In genomic region chr3:64185436-64185835, GRCh38 we compare ENCODE assay signal across 23 cellular contexts. TPM values are rescaled to one million over a fixed set of nuclear protein-coding genes. Genes with fewer than 3 reads are reported as not detected.
DNase-seq lines count a peak whose midpoint lies in the region; FAIRE-seq and TF ChIP-seq lines count a peak whose summit lies in the region.
"Had no signal": no experiment of that assay in that cellular context is flagged by ENCODE, and none has a peak within 500 bp of the region (broad histone marks: within the 10 kb centered on the region; RNA-seq: fewer than 3 reads in every experiment).

No MANE protein-coding gene starts in this region.

- H3K9ac ChIP-seq in mesenchymal stem cell (ENCODE audit: low read length), result no peak overlapping the region
- H3K9ac ChIP-seq: parathyroid adenoma had no signal

- H2BK12ac ChIP-seq in mesenchymal stem cell (ENCODE audit: low read length in 2 of 2), result peak overlapping the region; percentile 32 to 60

- no peak for TF ChIP-seq POLR2A in vagina (IDR thresholded peaks at IDR 0.05)

- H3K79me1 ChIP-seq in mesenchymal stem cell (replicated peaks; ENCODE audit: low read length, poor library complexity, severe bottlenecking), result peaks cover 4% of the 10 kb centered on the region

- H3K4me3 ChIP-seq in right atrium auricular region, result no peak overlapping the region
- no peak overlapping the region for H3K4me3 ChIP-seq in bronchial epithelial cell (ENCODE audit: low read depth, low read length)
- H3K4me3 ChIP-seq in mesenchymal stem cell (ENCODE audit: insufficient read depth in 1 of 2, low read depth in 1 of 2, low read length in 2 of 2), result no peak overlapping the region
- no peak overlapping the region for H3K4me3 ChIP-seq in vagina
- H3K4me3 ChIP-seq in PC-9, result no peak overlapping the region
- H3K4me3 ChIP-seq: body of pancreas, dorsolateral prefrontal cortex, lung, skin epidermis had no signal

- no peak overlapping the region for H3K4me2 ChIP-seq in mesenchymal stem cell (ENCODE audit: low read length, poor library complexity, severe bottlenecking)
- no peak overlapping the region for H3K4me2 ChIP-seq in PC-9

- peaks cover 0 to 69% of the 10 kb centered on the region in 2 donors for H3K4me1 ChIP-seq in right atrium auricular region
- peaks cover 18% of the 10 kb centered on the region for H3K4me1 ChIP-seq in mesenchymal stem cell (ENCODE audit: control insufficient read depth, insufficient read depth, low read depth, low read length)
- peaks cover 62% of the 10 kb centered on the region for H3K4me1 ChIP-seq in vagina
- peaks cover 40% of the 10 kb centered on the region for H3K4me1 ChIP-seq in PC-9 (replicated peaks; ENCODE audit: insufficient read depth)

- H2BK15ac ChIP-seq in mesenchymal stem cell (ENCODE audit: low read depth, poor library complexity, severe bottlenecking), result no peak overlapping the region

- H3K36me3 ChIP-seq in right atrium auricular region (no peaks in the 10 kb centered on the region), bronchial epithelial cell (ENCODE audit: control insufficient read depth, insufficient read depth, low read length) (no peaks in the 10 kb centered on the region), mesenchymal stem cell (ENCODE audit: control insufficient read depth in 1 of 2, insufficient read depth in 2 of 2, low read depth in 1 of 2, low read length in 2 of 2) (peaks cover 6 to 16% of the 10 kb centered on the region in 2 experiments), vagina (no peaks in the 10 kb centered on the region), PC-9 (ENCODE audit: low read depth) (no peaks in the 10 kb centered on the region)

- no peak overlapping the region for H4K91ac ChIP-seq in mesenchymal stem cell (ENCODE audit: low read length)

- no peak for FAIRE-seq in bronchial epithelial cell (lab: Jason Lieb, UNC)
- FAIRE-seq: HTR-8/SVneo had no signal

- no peak overlapping the region for H2BK120ac ChIP-seq in mesenchymal stem cell (ENCODE audit: low read depth, low read length)

- DNase-seq in right atrium auricular region (ENCODE audit: low spot score) (no peak), cardiac septum (ENCODE audit: low spot score) (no peak), bronchial epithelial cell (ENCODE audit: low read depth) (peak; percentile 90), mesenchymal stem cell (no peak), vagina (ENCODE audit: extremely low spot score in 2 of 2) (no peak), NCI-H1092 (lab: John Stamatoyannopoulos, UW) (no peak), NCI-H1048 (lab: John Stamatoyannopoulos, UW) (no peak), PC-9 (no peak)
- DNase-seq: 8988T; activated naive CD4-positive, alpha-beta T cell treated with anti-CD3 and anti-CD28 coated beads, Interleukin-2, amount 50 U/mL, for 16 hours; body of pancreas; C1 segment of cervical spinal cord; dorsolateral prefrontal cortex; erythroblast; NCI-H146; NCI-H2227 treated with DMSO at 0.1 percent for 48 hours; NK-92 treated with Interleukin-12 subunit alpha and Interleukin-12 subunit beta, amount 100 ng/mL, for 24 hours; stimulated activated CD4-positive, alpha-beta T cell treated with anti-CD3 and anti-CD28 coated beads, Interleukin-4, amount 100 ng/mL, for 1 hour; substantia nigra had no signal

- CTCF ChIA-PET in PC-9 (lab: Charles Lee), result no interaction called here

- no peak overlapping the region for H3K18ac ChIP-seq in mesenchymal stem cell (ENCODE audit: low read depth in 1 of 2, low read length in 2 of 2)

- POLR2A ChIA-PET in PC-9 (lab: Charles Lee; ENCODE audit: unreplicated experiment), result interaction anchor here (0.7 kb wide), 1 partner anchor 1472 kb away, joined by 3 read pairs; no protein-coding TSS in a partner anchor

- no peak overlapping the region for H4K8ac ChIP-seq in mesenchymal stem cell (ENCODE audit: low read length)

- BruUV-seq in PC-9 (replicated peaks; lab: Mats Ljungman, UMichigan), result no TSS peak

- no peaks in the 10 kb centered on the region for H3K79me2 ChIP-seq in PC-9 (ENCODE audit: low read depth)
- H3K79me2 ChIP-seq: parathyroid adenoma had no signal

- no peaks in the 10 kb centered on the region for H3K27me3 ChIP-seq in right atrium auricular region
- H3K27me3 ChIP-seq in bronchial epithelial cell (ENCODE audit: control insufficient read depth, insufficient read depth, low read length), result no peaks in the 10 kb centered on the region
- no peaks in the 10 kb centered on the region for H3K27me3 ChIP-seq in mesenchymal stem cell (ENCODE audit: control insufficient read depth in 1 of 2, insufficient read depth in 1 of 2, low read length in 2 of 2)
- H3K27me3 ChIP-seq in vagina, result no peaks in the 10 kb centered on the region
- H3K27me3 ChIP-seq in PC-9 (ENCODE audit: insufficient read depth, low read depth), result no peaks in the 10 kb centered on the region
- H3K27me3 ChIP-seq: body of pancreas, dorsolateral prefrontal cortex had no signal

- no peak overlapping the region for H3K23ac ChIP-seq in mesenchymal stem cell (ENCODE audit: low read length in 2 of 2)

- no peak overlapping the region for H2BK5ac ChIP-seq in mesenchymal stem cell (ENCODE audit: low read depth, low read length, poor library complexity, severe bottlenecking)

- H3K4ac ChIP-seq in mesenchymal stem cell (ENCODE audit: low read depth in 1 of 2, low read length in 2 of 2), result peak overlapping the region in 1 of 2 experiments; percentile 20

- H3K9me3 ChIP-seq in right atrium auricular region (no peaks in the 10 kb centered on the region), mesenchymal stem cell (ENCODE audit: control insufficient read depth, low read length) (no peaks in the 10 kb centered on the region), vagina (no peaks in the 10 kb centered on the region), PC-9 (ENCODE audit: insufficient read depth, low read depth) (no peaks in the 10 kb centered on the region)
- H3K9me3 ChIP-seq: body of pancreas had no signal

- H3F3A ChIP-seq in PC-9 (ENCODE audit: insufficient read depth, low read depth), result peaks cover 8% of the 10 kb centered on the region; the same call in 1 of the 2 replicates

- intact Hi-C loops in cardiac septum (cut with DNase I) (loop anchor here (10.0 kb wide), 1 partner anchor 139 kb away; no protein-coding TSS in a partner anchor), vagina (cut with DNase I) (no loop called here), PC-9 (cut with micrococcal nuclease; ENCODE audit: unreplicated experiment) (no loop called here)

- H3K9me2 ChIP-seq in PC-9 (ENCODE audit: insufficient read depth), result no peaks in the 10 kb centered on the region

- no peak overlapping the region for H3K14ac ChIP-seq in mesenchymal stem cell (ENCODE audit: low read length in 2 of 2)

- TF ChIP-seq CTCF in right atrium auricular region (IDR thresholded peaks at IDR 0.05) (no peak), bronchial epithelial cell (IDR thresholded peaks at IDR 0.05; ENCODE audit: insufficient read depth, low read length, severe bottlenecking) (no peak), vagina (IDR thresholded peaks at IDR 0.05) (no peak), PC-9 (conservative IDR thresholded peaks at IDR 0.05) (no peak)

- 94% methylated on average over 2 of the region's 2 CpGs for WGBS in mesenchymal stem cell

- no peak overlapping the region for H2AFZ ChIP-seq in mesenchymal stem cell (ENCODE audit: low read depth, low read length)
- H2AFZ ChIP-seq in PC-9, result no peak overlapping the region
- H2AFZ ChIP-seq: parathyroid adenoma had no signal

- H2AK5ac ChIP-seq in mesenchymal stem cell (ENCODE audit: low read length, severe bottlenecking), result peak overlapping the region; percentile 61

- H3K27ac ChIP-seq in right atrium auricular region, result peak overlapping the region; percentile 24 to 68
- H3K27ac ChIP-seq in mesenchymal stem cell (ENCODE audit: low read length, poor library complexity, severe bottlenecking), result peak overlapping the region; percentile 81
- H3K27ac ChIP-seq in vagina, result peak overlapping the region; percentile 80
- no peak overlapping the region for H3K27ac ChIP-seq in PC-9
- H3K27ac ChIP-seq: parathyroid adenoma had no signal

- no peaks in the 10 kb centered on the region for H4K20me1 ChIP-seq in PC-9 (ENCODE audit: insufficient read depth)

RNA-seq across cellular contexts. Expression of gene PRICKLE2, which starts 39.8 kb away (rescaled TPM):
- total RNA-seq in right atrium auricular region (10 to 100 TPM; 18.4 to 22.2 TPM), cardiac septum (12.4 TPM), bronchial epithelial cell (1.4 and 2.4 TPM in 2 replicates), vagina (39.3 TPM), PC-9 (2021) (7.9 and 9.3 TPM in 2 replicates)
- 17.0 TPM for polyA plus RNA-seq in mesenchymal stem cell (2013, experiment 1 of 2)
- polyA plus RNA-seq in mesenchymal stem cell (2013, experiment 2 of 2), result 16.9 TPM
